Comparison of ENCODE assay signal across 29 cellular contexts in the genomic region with DNA sequence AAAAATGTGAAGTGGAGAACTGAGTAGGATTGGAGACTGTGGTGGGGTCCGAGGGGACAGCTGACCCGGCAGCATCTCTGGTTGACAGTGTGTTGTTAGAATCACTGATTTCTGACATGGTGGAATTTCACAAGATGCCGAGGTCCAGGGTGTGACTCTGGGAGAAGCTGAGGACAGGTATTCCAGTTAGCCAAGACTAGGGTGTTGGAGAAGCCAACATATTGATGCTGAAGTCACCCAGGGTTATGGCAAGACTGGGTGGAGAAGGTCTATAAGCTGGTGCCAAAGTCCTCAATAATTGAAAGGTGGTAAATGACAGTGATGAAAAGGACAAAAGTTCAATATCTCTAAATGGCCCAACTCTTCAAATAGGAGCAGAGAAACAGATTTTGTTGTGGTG.
"Had no signal": no experiment of that assay in that cellular context is flagged by ENCODE, and none has a peak within 500 bp of the region (broad histone marks: within the 10 kb centered on the region; RNA-seq: fewer than 3 reads in every experiment).

No MANE protein-coding gene starts in this region.

- H3K27me3 ChIP-seq: heart left ventricle, neural progenitor cell, pancreas, spleen, thyroid gland, transverse colon, upper lobe of left lung had no signal

- H3K9me3 ChIP-seq: heart left ventricle, left ventricle myocardium inferior, pancreas, prostate gland, spleen, thyroid gland, transverse colon, upper lobe of left lung had no signal

- ATAC-seq: heart left ventricle; natural killer cell; pancreas; right cardiac atrium; sciatic nerve; stimulated activated memory B cell treated with anti-CD40 and anti-IgM and Interleukin-4, amounts not matched to agents 10 μg/mL and 1 μg/mL and 100 μg/mL, for 72 hours; stimulated activated naive CD8-positive, alpha-beta T cell treated with anti-CD3 and anti-CD28 coated beads, Interleukin-15, amount 100 ng/mL, for 72 hours had no signal

- H3K27ac ChIP-seq: pancreas, prostate gland, transverse colon, upper lobe of left lung had no signal

- H3K36me3 ChIP-seq: heart left ventricle, left ventricle myocardium inferior, neural progenitor cell, pancreas, prostate gland, spleen, thyroid gland, transverse colon, upper lobe of left lung had no signal

- DNase-seq: glutamatergic neuron; heart left ventricle; hypothalamus; immature natural killer cell; kidney; left ventricle myocardium inferior; midbrain; naive B cell; natural killer cell; nephron progenitor cell; pancreas; posterior cingulate gyrus; retina; right cardiac atrium; spleen; stimulated activated CD4-positive, alpha-beta T cell treated with anti-CD3 and anti-CD28 coated beads, Interleukin-4, amount 100 ng/mL, for 24 hours; stimulated activated naive CD4-positive, alpha-beta T cell treated with Interleukin-2 at 50 U/mL for 16 hours; stimulated activated naive CD8-positive, alpha-beta T cell treated with anti-CD3 and anti-CD28 coated beads, Interleukin-15, amount 100 ng/mL, for 72 hours; thyroid gland; transverse colon; upper lobe of left lung had no signal

- H3K4me1 ChIP-seq: prostate gland had no signal

- H3K4me3 ChIP-seq: heart left ventricle, left ventricle myocardium inferior, lung, neural progenitor cell, pancreas, prostate gland, skin epidermis, spleen, thyroid gland, transverse colon, upper lobe of left lung had no signal

- FAIRE-seq: islet of Langerhans, kidney, pancreas, urothelium cell line had no signal
